ENCODE assay signal across 1 cellular context in genomic region chr3:57163751-57164150, GRCh38.
TF ChIP-seq lines count a peak whose summit lies in the region.

No MANE protein-coding gene starts in this region.

TF ChIP-seq in IMR-90, 13 proteins besides CTCF, POLR2A, EP300 and RAD21 (continued from another document):
- TF ChIP-seq USF2 (IDR thresholded peaks at IDR 0.05; ENCODE audit: low read depth, low read length) (no peak), MAFK (IDR thresholded peaks at IDR 0.05; ENCODE audit: low read depth, low read length) (no peak), RCOR1 (IDR thresholded peaks at IDR 0.05; ENCODE audit: insufficient replicate concordance, low read length) (no peak), CEBPB (IDR thresholded peaks at IDR 0.05; ENCODE audit: low read depth, low read length) (no peak), MAZ (IDR thresholded peaks at IDR 0.05; ENCODE audit: borderline replicate concordance, low read depth, low read length) (no peak), RFX5 (IDR thresholded peaks at IDR 0.05; ENCODE audit: low read depth, low read length) (no peak)
